ENCODE assay signal across 15 cellular contexts in the genomic region with DNA sequence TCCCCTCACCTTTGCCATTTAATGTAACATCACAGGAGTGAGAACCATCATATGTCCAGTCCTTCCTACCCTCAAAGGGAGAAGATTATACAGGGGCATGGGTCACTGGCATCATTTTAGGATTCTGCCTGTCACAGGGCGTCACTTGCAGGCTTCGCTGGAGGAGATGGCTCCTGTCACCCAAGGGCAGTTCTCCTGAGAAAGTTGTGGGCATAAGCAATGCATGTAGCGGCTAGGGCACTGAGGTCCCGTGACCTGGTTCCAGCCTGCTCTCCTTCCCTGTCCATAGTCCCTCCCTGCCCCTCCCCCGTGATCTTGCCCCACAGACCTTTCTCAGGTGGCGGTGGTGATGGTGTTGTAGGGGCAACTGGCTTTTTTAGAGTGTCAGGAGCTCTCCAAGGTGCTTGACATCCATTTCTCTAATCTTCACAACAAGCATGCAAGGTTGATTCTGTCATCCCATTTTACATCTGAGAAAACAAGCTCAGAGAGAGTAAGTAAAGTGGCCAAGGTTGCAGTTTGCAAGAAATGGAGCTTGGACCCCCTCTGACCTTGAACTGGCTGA.
DNase-seq lines count a peak whose midpoint lies in the region; ATAC-seq, FAIRE-seq and TF ChIP-seq lines count a peak whose summit lies in the region.
"Had no signal": no experiment of that assay in that cellular context is flagged by ENCODE, and none has a peak within 500 bp of the region (broad histone marks: within the 10 kb centered on the region; RNA-seq: fewer than 3 reads in every experiment).

No MANE protein-coding gene starts in this region.

- no peak for FAIRE-seq in GM12878 (lab: Jason Lieb, UNC)
- FAIRE-seq: G401.6 had no signal

- no peak for TF ChIP-seq CTCF in GM12878 (IDR thresholded peaks at IDR 0.05 in 2 of 3, conservative IDR thresholded peaks at IDR 0.05 in 1 of 3; ENCODE audit: control insufficient read depth in 2 of 3, extremely low read depth in 1 of 3, insufficient read depth in 1 of 3, low read depth in 3 of 3, low read length in 3 of 3)
- no peak for TF ChIP-seq CTCF in liver (IDR thresholded peaks at IDR 0.05; ENCODE audit: low read depth, low read length, missing input control)

- ATAC-seq in GM12878 (no peak), HG03354 (IDR thresholded peaks at IDR 0.05; ENCODE audit: poor library complexity, severe bottlenecking, unreplicated experiment) (no peak)

- TF ChIP-seq RAD21 in Ishikawa (IDR thresholded peaks at IDR 0.05; ENCODE audit: low read depth) (no peak), GM12878 (IDR thresholded peaks at IDR 0.05; ENCODE audit: insufficient read depth, low read depth, low read length) (no peak), liver (IDR thresholded peaks at IDR 0.05) (no peak)

- CTCF ChIA-PET in GM12878 (lab: Yijun Ruan, JAX) = interaction anchor here (0.7 to 1.0 kb wide), 2 partner anchors 19 to 283 kb away, joined by 3 read pairs; no protein-coding TSS in a partner anchor

- POLR2A ChIA-PET in GM12878 (lab: Charles Lee) = no interaction called here

- TF ChIP-seq EP300 in Ishikawa (IDR thresholded peaks at IDR 0.05; ENCODE audit: borderline replicate concordance) (no peak), GM12878 (IDR thresholded peaks at IDR 0.05; ENCODE audit: borderline replicate concordance in 1 of 2, control insufficient read depth in 1 of 2, low read depth in 2 of 2, low read length in 2 of 2) (no peak)

- H3K4me1 ChIP-seq in GM12878 (ENCODE audit: control insufficient read depth, insufficient read depth, low read length) (no peaks in the 10 kb centered on the region), liver (ENCODE audit: control insufficient read depth in 4 of 4, insufficient read depth in 4 of 4, low read length in 3 of 4) (peaks cover 0 to 4% (median 0%) of the 10 kb centered on the region in 4 donors)

- 23% methylated on average over 6 of the region's 6 CpGs for WGBS in GM12878 (ENCODE audit: insufficient coverage, insufficient replicate concordance, low lambda C conversion rate, missing lambda C conversion rate)
- WGBS in liver = 91% methylated on average over 6 of the region's 6 CpGs

- H3K9ac ChIP-seq in GM12878 (ENCODE audit: control insufficient read depth, insufficient read depth, low read length) = no peak overlapping the region
- no peak overlapping the region for H3K9ac ChIP-seq in liver (ENCODE audit: low read depth in 1 of 2, low read length in 2 of 2)

- H3K4me2 ChIP-seq in GM12878 (ENCODE audit: control insufficient read depth, insufficient read depth) = no peak overlapping the region

- no peak overlapping the region for H2AFZ ChIP-seq in GM12878 (ENCODE audit: control insufficient read depth, low read depth, low read length)

- no peaks in the 10 kb centered on the region for H4K20me1 ChIP-seq in GM12878 (ENCODE audit: control insufficient read depth, insufficient read depth)

- in situ Hi-C loops in GM12878 (cut with MboI) = no loop called here

- intact Hi-C loops in GM12878 (cut with micrococcal nuclease; ENCODE audit: unreplicated experiment) = no loop called here

- H3K9me3 ChIP-seq in GM12878 (replicated peaks; ENCODE audit: control insufficient read depth, insufficient read depth, low read length) (no peaks in the 10 kb centered on the region), liver (ENCODE audit: control insufficient read depth in 4 of 4, low read length in 3 of 4) (no peaks in the 10 kb centered on the region)

- H3K27ac ChIP-seq in GM12878 (ENCODE audit: control insufficient read depth, insufficient read depth) (no peak overlapping the region), liver (ENCODE audit: low read depth in 1 of 2, low read length in 2 of 2) (no peak overlapping the region)

- DNase-seq in EH (ENCODE audit: low read depth) (peak; percentile 2), GM12878 (ENCODE audit: low read depth, low spot score) (no peak), UCSD-AML1 (lab: John Stamatoyannopoulos, UW; ENCODE audit: unreplicated experiment) (no peak)
- no peak for DNase-seq in activated naive CD4-positive, alpha-beta T cell treated with anti-CD3 and anti-CD28 coated beads, Interleukin-2, amount 50 U/mL, for 16 hours
- DNase-seq: Calu3; CD4-positive, alpha-beta T cell; H7; NCI-H2029; NCI-H510A treated with DMSO at 0.1 percent for 48 hours; SIG-M5; SW 1271 had no signal

- no TSS peak for BruUV-seq in GM12878 (replicated peaks; lab: Mats Ljungman, UMichigan)

- H3K4me3 ChIP-seq in GM12878 (no peak overlapping the region), liver (ENCODE audit: low read depth in 1 of 3, low read length in 3 of 3) (no peak overlapping the region)

- RAD21 ChIA-PET in GM12878 (lab: Charles Lee; ENCODE audit: unreplicated experiment) = no interaction called here

- no peak for TF ChIP-seq POLR2A in GM12878 (IDR thresholded peaks at IDR 0.05; ENCODE audit: low read depth, low read length)

- H3K27me3 ChIP-seq in GM12878 (replicated peaks in 1 of 2; ENCODE audit: control insufficient read depth in 2 of 2, insufficient read depth in 2 of 2, low read length in 1 of 2) = no peaks in the 10 kb centered on the region
- no peaks in the 10 kb centered on the region for H3K27me3 ChIP-seq in liver (ENCODE audit: control insufficient read depth in 4 of 4, insufficient read depth in 4 of 4, low read length in 3 of 4)

- H3K79me2 ChIP-seq in GM12878 (ENCODE audit: control insufficient read depth, insufficient read depth, low read length) = no peaks in the 10 kb centered on the region

- H3K36me3 ChIP-seq in GM12878 (ENCODE audit: control insufficient read depth in 2 of 2, insufficient read depth in 2 of 2, low read length in 1 of 2) = no peaks in the 10 kb centered on the region
- no peaks in the 10 kb centered on the region for H3K36me3 ChIP-seq in liver (ENCODE audit: control insufficient read depth in 4 of 4, insufficient read depth in 3 of 4, low read depth in 1 of 4, low read length in 3 of 4)

- SMC1A ChIA-PET in GM12878 (lab: Charles Lee; ENCODE audit: uncharacterized antibody, unreplicated experiment) = no interaction called here

TF ChIP-seq in Ishikawa, 13 proteins besides CTCF, POLR2A, EP300 and RAD21 (continues in another document):
- TF ChIP-seq CREB1 (IDR thresholded peaks at IDR 0.05; ENCODE audit: low read depth) = no peak
- no peak for TF ChIP-seq MAX (IDR thresholded peaks at IDR 0.05)
- TF ChIP-seq USF1 (IDR thresholded peaks at IDR 0.05) = no peak
- TF ChIP-seq TCF12 (IDR thresholded peaks at IDR 0.05; ENCODE audit: low read depth) = no peak
- TF ChIP-seq YY1 (IDR thresholded peaks at IDR 0.05; ENCODE audit: low read depth) = no peak
- TF ChIP-seq ZBTB7A (IDR thresholded peaks at IDR 0.05; ENCODE audit: low read depth) = no peak

TF ChIP-seq in GM12878, 131 proteins besides CTCF, POLR2A, EP300 and RAD21 (continues in another document):
- TF ChIP-seq, protein P1, sequence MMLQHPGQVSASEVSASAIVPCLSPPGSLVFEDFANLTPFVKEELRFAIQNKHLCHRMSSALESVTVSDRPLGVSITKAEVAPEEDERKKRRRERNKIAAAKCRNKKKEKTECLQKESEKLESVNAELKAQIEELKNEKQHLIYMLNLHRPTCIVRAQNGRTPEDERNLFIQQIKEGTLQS (IDR thresholded peaks at IDR 0.05; ENCODE audit: borderline replicate concordance, extremely low read depth, low read depth, low read length) = no peak

TF ChIP-seq in liver, 16 proteins besides CTCF, POLR2A, EP300 and RAD21:
- TF ChIP-seq TAF1 (conservative IDR thresholded peaks at IDR 0.05) (no peak), REST (IDR thresholded peaks at IDR 0.05) (peak; percentile 72), YY1 (IDR thresholded peaks at IDR 0.05) (no peak)
- TF ChIP-seq, protein P1 (IDR thresholded peaks at IDR 0.05) = no peak
